8 cellular contexts compared by ENCODE assay signal in genomic region chr10:61902448-61903183, GRCh38. TPM values are rescaled to one million over a fixed set of nuclear protein-coding genes. Genes with fewer than 3 reads are reported as not detected.
DNase-seq lines count a peak whose midpoint lies in the region; ATAC-seq, FAIRE-seq and TF ChIP-seq lines count a peak whose summit lies in the region.

No MANE protein-coding gene starts in this region.

- H3K79me2 ChIP-seq in endothelial cell of umbilical vein (ENCODE audit: control insufficient read depth, insufficient read depth, low read length): no peaks in the 10 kb centered on the region

- BruUV-seq in endothelial cell of umbilical vein (replicated peaks; lab: Mats Ljungman, UMichigan): no TSS peak

- no peaks in the 10 kb centered on the region for H4K20me1 ChIP-seq in endothelial cell of umbilical vein (replicated peaks; ENCODE audit: control insufficient read depth, extremely low read depth, insufficient read depth, low read length)

- TF ChIP-seq CTCF in HEK293 (tag by site-specific recombination; IDR thresholded peaks at IDR 0.05) (no peak; the same call in 1 of the 2 replicates), endothelial cell of umbilical vein (IDR thresholded peaks at IDR 0.05; ENCODE audit: extremely low read depth in 1 of 2, insufficient read depth in 1 of 2, low read depth in 1 of 2, low read length in 2 of 2) (no peak)

- POLR2A ChIA-PET in HEK293 (lab: Yijun Ruan, JAX) (interaction anchor here (0.6 to 1.6 kb wide), 9 partner anchors 32 to 366 kb away, joined by 3 to 9 read pairs (median 3); partner anchors contain the start of gene RTKN2), endothelial cell of umbilical vein (lab: Charles Lee) (interaction anchor here (0.6 kb wide), 1 partner anchor 153 kb away, joined by 4 read pairs; no protein-coding TSS in a partner anchor)

- peak overlapping the region; percentile 100 for H3K27ac Mint-ChIP-seq in stimulated activated effector memory CD8-positive, alpha-beta T cell treated with anti-CD3 and anti-CD28 coated beads, Interleukin-12 subunit alpha, Interleukin-12 subunit beta, amount 100 ng/mL, for 72 hours

- H3K4me3 ChIP-seq in HEK293 (ENCODE audit: low read depth, low read length) (peak overlapping the region; percentile 53), endothelial cell of umbilical vein (replicated peaks in 1 of 3; ENCODE audit: insufficient read depth in 1 of 3, low read depth in 1 of 3, low read length in 3 of 3) (peak overlapping the region; percentile 65 to 97 (median 92))

- H3K9ac ChIP-seq in endothelial cell of umbilical vein (replicated peaks; ENCODE audit: extremely low read depth, insufficient read depth, low read length): peak overlapping the region; percentile 83

- H3K9me1 ChIP-seq in endothelial cell of umbilical vein (replicated peaks; ENCODE audit: control insufficient read depth, extremely low read depth, insufficient read depth, low read length): no peaks in the 10 kb centered on the region

- FAIRE-seq in endothelial cell of umbilical vein (lab: Jason Lieb, UNC): peak; percentile 92

- no peaks in the 10 kb centered on the region for H3K9me3 Mint-ChIP-seq in stimulated activated effector memory CD8-positive, alpha-beta T cell treated with anti-CD3 and anti-CD28 coated beads, Interleukin-12 subunit alpha, Interleukin-12 subunit beta, amount 100 ng/mL, for 72 hours

- no peak for TF ChIP-seq POLR2A in endothelial cell of umbilical vein (IDR thresholded peaks at IDR 0.05; ENCODE audit: low read depth, low read length)

- H3K9me3 ChIP-seq in HEK293 (ENCODE audit: control insufficient read depth, insufficient read depth, low read depth, low read length): no peaks in the 10 kb centered on the region
- no peaks in the 10 kb centered on the region for H3K9me3 ChIP-seq in endothelial cell of umbilical vein (replicated peaks; ENCODE audit: control insufficient read depth, insufficient read depth, low read length)

- H3K4me1 ChIP-seq in HEK293 (ENCODE audit: control insufficient read depth, insufficient read depth, low read length): peaks cover 11% of the 10 kb centered on the region
- H3K4me1 ChIP-seq in endothelial cell of umbilical vein (ENCODE audit: control insufficient read depth, extremely low read depth, insufficient read depth, low read length): peaks cover 35% of the 10 kb centered on the region

- CTCF ChIA-PET in HEK293 (lab: Yijun Ruan, JAX) (interaction anchor here (0.6 to 4.2 kb wide), 16 partner anchors 10 to 523 kb away, joined by 3 to 35 read pairs (median 3); no protein-coding TSS in a partner anchor), endothelial cell of umbilical vein (lab: Charles Lee) (interaction anchor here (0.7 to 2.5 kb wide), 19 partner anchors 12 to 1086 kb away, joined by 3 to 19 read pairs (median 4); no protein-coding TSS in a partner anchor)

- intact Hi-C loops in endothelial cell of umbilical vein (cut with micrococcal nuclease): loop anchor here (1.0 to 10.0 kb wide), 7 partner anchors 35 to 1086 kb away; partner anchors contain the start of gene ZNF365

- H3K36me3 ChIP-seq in HEK293 (ENCODE audit: control insufficient read depth in 2 of 2, insufficient read depth in 1 of 2, low read length in 2 of 2): no peaks in the 10 kb centered on the region
- no peaks in the 10 kb centered on the region for H3K36me3 ChIP-seq in endothelial cell of umbilical vein (ENCODE audit: control insufficient read depth in 2 of 2, extremely low read depth in 1 of 2, insufficient read depth in 2 of 2, low read length in 2 of 2)

- H3K27me3 ChIP-seq in endothelial cell of umbilical vein (ENCODE audit: control insufficient read depth in 2 of 2, insufficient read depth in 2 of 2, low read length in 2 of 2): no peaks in the 10 kb centered on the region

- H3K4me2 ChIP-seq in endothelial cell of umbilical vein (ENCODE audit: insufficient read depth, low read length): peak overlapping the region; percentile 99

- H3K27ac ChIP-seq in HEK293 (ENCODE audit: extremely low read depth, low read depth, low read length) (peak overlapping the region; percentile 99), endothelial cell of umbilical vein (ENCODE audit: insufficient read depth, low read depth, low read length) (peak overlapping the region; percentile 70)

- H2AFZ ChIP-seq in endothelial cell of umbilical vein (ENCODE audit: low read depth, low read length): peak overlapping the region; percentile 93

- DNase-seq in DMS114 treated with DMSO at 0.1 percent for 48 hours (lab: John Stamatoyannopoulos, UW; ENCODE audit: unreplicated experiment): peak; percentile 65
- DNase-seq in NCI-H69 (lab: John Stamatoyannopoulos, UW): peak; percentile 82
- peak; percentile 69 for DNase-seq in activated CD8-positive, alpha-beta memory T cell treated with anti-CD3 and anti-CD28 coated beads, Interleukin-2, amount 50 U/mL, for 4 hours
- peak; percentile 84 for DNase-seq in endothelial cell of umbilical vein (ENCODE audit: low read depth, low spot score)
- peak; percentile 39 for DNase-seq in middle frontal gyrus (ENCODE audit: extremely low spot score, low spot score)
- DNase-seq in stimulated activated effector memory CD8-positive, alpha-beta T cell treated with anti-CD3 and anti-CD28 coated beads, Interleukin-12 subunit alpha, Interleukin-12 subunit beta, amount 100 ng/mL, for 72 hours (ENCODE audit: low spot score in 2 of 2): peak in 1 of 2 donors; percentile 74

- ATAC-seq in stimulated activated effector memory CD8-positive, alpha-beta T cell treated with anti-CD3 and anti-CD28 coated beads, Interleukin-12 subunit alpha, Interleukin-12 subunit beta, amount 100 ng/mL, for 72 hours: peak; percentile 32
- ATAC-seq in GM21515 (IDR thresholded peaks at IDR 0.05; ENCODE audit: unreplicated experiment): no peak

- dilution Hi-C loops in endothelial cell of umbilical vein (cut with MboI; ENCODE audit: extremely low pct_ligation_motif_present, low sequenced_read_pairs): no loop called here

- peaks cover 40% of the 10 kb centered on the region for H3K4me1 Mint-ChIP-seq in stimulated activated effector memory CD8-positive, alpha-beta T cell treated with anti-CD3 and anti-CD28 coated beads, Interleukin-12 subunit alpha, Interleukin-12 subunit beta, amount 100 ng/mL, for 72 hours

- H3K36me3 Mint-ChIP-seq in stimulated activated effector memory CD8-positive, alpha-beta T cell treated with anti-CD3 and anti-CD28 coated beads, Interleukin-12 subunit alpha, Interleukin-12 subunit beta, amount 100 ng/mL, for 72 hours: peaks cover 64% of the 10 kb centered on the region

- peak overlapping the region; percentile 75 for H3K4me3 Mint-ChIP-seq in stimulated activated effector memory CD8-positive, alpha-beta T cell treated with anti-CD3 and anti-CD28 coated beads, Interleukin-12 subunit alpha, Interleukin-12 subunit beta, amount 100 ng/mL, for 72 hours

TF ChIP-seq in HEK293, 187 proteins besides CTCF, POLR2A, EP300 and RAD21 (continues in another document):
- TF ChIP-seq ZNF747 (tag by site-specific recombination; IDR thresholded peaks at IDR 0.05) (no peak), ZNF37A (tag by site-specific recombination; IDR thresholded peaks at IDR 0.05) (no peak), ZEB2 (tag by site-specific recombination; IDR thresholded peaks at IDR 0.05) (peak; percentile 94), EGR2 (tag by site-specific recombination; IDR thresholded peaks at IDR 0.05; ENCODE audit: low read depth) (peak; percentile 82), ZBTB20 (tag by site-specific recombination; IDR thresholded peaks at IDR 0.05) (peak; percentile 99), RBAK (tag by site-specific recombination; IDR thresholded peaks at IDR 0.05) (no peak), YY1 (tag by site-specific recombination; IDR thresholded peaks at IDR 0.05) (no peak)
- TF ChIP-seq, protein P1, sequence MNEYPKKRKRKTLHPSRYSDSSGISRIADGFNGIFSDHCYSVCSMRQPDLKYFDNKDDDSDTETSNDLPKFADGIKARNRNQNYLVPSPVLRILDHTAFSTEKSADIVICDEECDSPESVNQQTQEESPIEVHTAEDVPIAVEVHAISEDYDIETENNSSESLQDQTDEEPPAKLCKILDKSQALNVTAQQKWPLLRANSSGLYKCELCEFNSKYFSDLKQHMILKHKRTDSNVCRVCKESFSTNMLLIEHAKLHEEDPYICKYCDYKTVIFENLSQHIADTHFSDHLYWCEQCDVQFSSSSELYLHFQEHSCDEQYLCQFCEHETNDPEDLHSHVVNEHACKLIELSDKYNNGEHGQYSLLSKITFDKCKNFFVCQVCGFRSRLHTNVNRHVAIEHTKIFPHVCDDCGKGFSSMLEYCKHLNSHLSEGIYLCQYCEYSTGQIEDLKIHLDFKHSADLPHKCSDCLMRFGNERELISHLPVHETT (tag by site-specific recombination; IDR thresholded peaks at IDR 0.05): peak; percentile 78

TF ChIP-seq in endothelial cell of umbilical vein, 7 proteins besides CTCF, POLR2A, EP300 and RAD21:
- TF ChIP-seq GATA2 (IDR thresholded peaks at IDR 0.05; ENCODE audit: insufficient read depth, insufficient read length, low read depth, low read length) (no peak), FOS (IDR thresholded peaks at IDR 0.05; ENCODE audit: borderline replicate concordance, insufficient read depth, low read length) (no peak), JUN (IDR thresholded peaks at IDR 0.05; ENCODE audit: borderline replicate concordance, insufficient read depth, insufficient read length, low read depth) (no peak), POLR2AphosphoS5 (IDR thresholded peaks at IDR 0.05; ENCODE audit: insufficient read depth, low read depth, low read length) (no peak), MAX (IDR thresholded peaks at IDR 0.05; ENCODE audit: insufficient read depth, insufficient read length) (no peak), MYC (IDR thresholded peaks at IDR 0.05; ENCODE audit: low read depth, low read length) (no peak), EZH2 (IDR thresholded peaks at IDR 0.05; ENCODE audit: borderline replicate concordance, low read depth, low read length, severe bottlenecking) (no peak)

RNA-seq across cellular contexts. Expression of gene ARID5B, which starts 1.1 kb away (rescaled TPM):
- 7.0 and 8.9 TPM in 2 replicates for total RNA-seq in endothelial cell of umbilical vein
- polyA plus RNA-seq in endothelial cell of umbilical vein: 5.6 and 6.2 TPM in 2 replicates
- polyA plus RNA-seq in endothelial cell of umbilical vein (2011; cell fraction: cytosol; rRNA removed): 5.0 TPM in 2 replicates
- polyA plus RNA-seq in endothelial cell of umbilical vein (2011; cell fraction: nucleus; rRNA removed): 9.5 and 13.1 TPM in 2 replicates
- 2.5 and 4.6 TPM in 2 replicates for polyA plus RNA-seq in endothelial cell of umbilical vein (2012)
- 17.0 and 23.2 TPM in 2 replicates for polyA minus RNA-seq in endothelial cell of umbilical vein
- 14.1 TPM for polyA minus RNA-seq in endothelial cell of umbilical vein (2011; cell fraction: cytosol; rRNA and poly(A)+ RNA removed)
- 33.5 and 35.0 TPM in 2 replicates for polyA minus RNA-seq in endothelial cell of umbilical vein (2011; cell fraction: nucleus; rRNA and poly(A)+ RNA removed)
